21 cellular contexts compared by ENCODE assay signal in genomic region chr1:15174615-15174983, GRCh38. TPM values are rescaled to one million over a fixed set of nuclear protein-coding genes. Genes with fewer than 3 reads are reported as not detected.
"Had no signal": no experiment of that assay in that cellular context is flagged by ENCODE, and none has a peak within 500 bp of the region (broad histone marks: within the 10 kb centered on the region; RNA-seq: fewer than 3 reads in every experiment).

No MANE protein-coding gene starts in this region.

- H3K27me3 ChIP-seq: gastroesophageal sphincter, tibial artery, vagina had no signal

- H3K79me2 ChIP-seq: parathyroid adenoma had no signal

- ATAC-seq: activated CD4-positive, CD25-positive, alpha-beta regulatory T cell treated with anti-CD3 and anti-CD28 coated beads, Interleukin-2, amount 50 U/mL, for 24 hours; gastroesophageal sphincter; naive thymus-derived CD8-positive, alpha-beta T cell; stimulated activated naive B cell treated with anti-CD40 and anti-IgM and Interleukin-4, amounts not matched to agents 10 μg/mL and 1 μg/mL and 100 μg/mL, for 72 hours; T-cell had no signal

- DNase-seq: activated CD4-positive, alpha-beta T cell treated with anti-CD3 and anti-CD28 coated beads, Interleukin-2, amount 50 U/mL, for 48 hours; activated effector memory CD4-positive, alpha-beta T cell treated with Interleukin-2 at 50 U/mL for 16 hours; activated T-cell treated with anti-CD3 and anti-CD28 coated beads, Interleukin-2, amount 50 U/mL, for 24 hours; amygdala; effector CD8-positive, alpha-beta T cell; islet precursor cell; left ventricle myocardium inferior; mesenchymal stem cell; naive thymus-derived CD8-positive, alpha-beta T cell; retina; stimulated activated CD4-positive, alpha-beta T cell treated with anti-CD3 and anti-CD28 coated beads, Interleukin-2, amount 100 ng/mL, for 48 hours; stimulated activated naive B cell treated with anti-CD40 and anti-IgM and Interleukin-4, amounts not matched to agents 10 μg/mL and 1 μg/mL and 100 μg/mL, for 72 hours; T-cell; T-helper 9 cell; tibial artery had no signal

- H3K27ac ChIP-seq: coronary artery, gastroesophageal sphincter, left ventricle myocardium inferior, neutrophil, parathyroid adenoma, tibial artery, vagina had no signal

- H3K36me3 ChIP-seq: gastroesophageal sphincter, left ventricle myocardium inferior, neutrophil, tibial artery, vagina had no signal

- H3K4me1 ChIP-seq: parathyroid adenoma had no signal

- H3K9me3 ChIP-seq: gastroesophageal sphincter, left ventricle myocardium inferior, neutrophil, tibial artery, vagina had no signal

- H3K9ac ChIP-seq: parathyroid adenoma had no signal

- H3K4me3 ChIP-seq: coronary artery, gastroesophageal sphincter, left ventricle myocardium inferior, tibial artery, vagina had no signal

- H2AFZ ChIP-seq: parathyroid adenoma had no signal

RNA-seq across cellular contexts. Expression of gene TMEM51, which starts 21.1 kb away (rescaled TPM):
- total RNA-seq: naive thymus-derived CD8-positive, alpha-beta T cell had no signal
- polyA plus RNA-seq: naive thymus-derived CD8-positive, alpha-beta T cell had no signal
